Comparison of ENCODE assay signal across 37 cellular contexts in the genomic region with DNA sequence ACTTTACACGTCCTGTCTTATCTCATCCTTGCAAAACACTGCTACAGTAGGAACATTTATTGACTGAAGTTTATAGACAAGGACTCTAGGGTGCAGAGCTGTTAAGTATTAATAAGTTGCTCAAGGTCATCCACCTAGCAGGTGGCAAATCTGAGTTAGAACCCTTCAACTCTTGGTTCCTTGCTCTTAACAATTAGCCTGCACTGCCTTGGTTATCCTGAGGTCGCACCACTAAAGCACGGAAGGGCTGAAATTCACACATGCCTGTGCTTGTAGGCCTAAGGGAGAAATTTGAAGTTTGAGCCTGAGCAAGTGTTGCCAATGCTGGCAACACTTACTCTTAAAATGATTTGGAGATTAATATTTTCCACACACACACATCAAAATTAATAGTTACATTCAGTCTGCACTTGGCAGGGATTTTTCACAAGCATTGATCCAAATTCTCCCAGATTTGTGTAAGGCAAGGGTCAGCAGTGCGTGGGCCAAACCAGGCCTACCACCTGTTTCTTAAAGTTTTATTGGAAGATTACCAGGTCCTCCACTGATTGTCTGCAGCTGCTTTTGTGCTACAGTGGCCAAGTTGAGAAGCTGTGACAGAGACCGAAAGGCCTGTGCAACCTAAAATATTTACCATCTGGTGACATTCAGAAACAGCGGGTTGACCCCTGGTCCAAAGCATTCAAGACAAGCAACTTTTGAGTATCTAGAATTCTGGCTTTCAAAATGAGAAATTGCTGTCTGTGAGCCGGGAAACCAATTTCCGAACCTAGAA. TPM values are rescaled to one million over a fixed set of nuclear protein-coding genes. Genes with fewer than 3 reads are reported as not detected.
DNase-seq lines count a peak whose midpoint lies in the region; ATAC-seq, FAIRE-seq and TF ChIP-seq lines count a peak whose summit lies in the region.
"Had no signal": no experiment of that assay in that cellular context is flagged by ENCODE, and none has a peak within 500 bp of the region (broad histone marks: within the 10 kb centered on the region; RNA-seq: fewer than 3 reads in every experiment).

No MANE protein-coding gene starts in this region.

- no peaks in the 10 kb centered on the region for H3F3A ChIP-seq in PC-3 (ENCODE audit: low read length, unreplicated experiment)

- no peak for TF ChIP-seq CTCF in PC-3 (conservative IDR thresholded peaks at IDR 0.05; ENCODE audit: low read depth, low read length)
- TF ChIP-seq CTCF in fibroblast of the aortic adventitia (IDR thresholded peaks at IDR 0.05; ENCODE audit: insufficient read depth, low read length), result no peak
- no peak for TF ChIP-seq CTCF in HepG2 (CRISPR knock-in tag; IDR thresholded peaks at IDR 0.05)
- no peak for TF ChIP-seq CTCF in gastrocnemius medialis (IDR thresholded peaks at IDR 0.05 in 4 of 5, conservative IDR thresholded peaks at IDR 0.05 in 1 of 5)

- peaks cover 72% of the 10 kb centered on the region for H3K27me3 Mint-ChIP-seq in stimulated activated memory B cell treated with anti-CD40 and anti-IgM and Interleukin-4, amounts not matched to agents 10 μg/mL and 1 μg/mL and 100 μg/mL, for 72 hours

- no peak overlapping the region for H3K4me2 ChIP-seq in PC-3 (ENCODE audit: low read length)
- no peak overlapping the region for H3K4me2 ChIP-seq in HepG2 (ENCODE audit: low read depth, low read length)

- DNase-seq in PC-3 (no peak), fibroblast of the aortic adventitia (ENCODE audit: low read depth) (peak; percentile 40), HepG2 (ENCODE audit: low spot score) (no peak), gastrocnemius medialis (no peak), HEK293T (ENCODE audit: extremely low spot score) (no peak), amniotic stem cell (lab: John Stamatoyannopoulos, UW) (no peak)
- DNase-seq: activated CD4-positive, alpha-beta T cell treated with anti-CD3 and anti-CD28 coated beads for 4 hours; activated CD8-positive, alpha-beta T cell treated with anti-CD3 and anti-CD28 coated beads, Interleukin-2, amount 10 ng/mL, durations not matched to agents 7 days and 5 days; activated effector memory CD4-positive, alpha-beta T cell treated with anti-CD3 and anti-CD28 coated beads, Interleukin-2, amount 50 U/mL, for 16 hours; activated T-cell treated with anti-CD3 and anti-CD28 coated beads, Interleukin-2, amount 50 U/mL, for 1 hour; aorta; C1 segment of cervical spinal cord; caudate nucleus; COR-L47; DMS79; effector CD8-positive, alpha-beta T cell; IMR-90; MV-4-11; naive thymus-derived CD8-positive, alpha-beta T cell; NCI-H1436 treated with DMSO at 0.1 percent for 48 hours; NCI-H226; NCI-H774; nucleus accumbens; substantia nigra; T1000; trophoblast cell; WERI-Rb-1 had no signal

- in situ Hi-C loops in HepG2 (cut with HindIII; ENCODE audit: extremely low pct_ligation_motif_present, low pct_unique_long_range_greater_than_20kb) (loop anchor here (10.0 to 25.0 kb wide), 3 partner anchors 99 to 378 kb away; no protein-coding TSS in a partner anchor), gastrocnemius medialis (cut with MboI; ENCODE audit: low sequenced_read_pairs in 4 of 4) (loop anchor here in 1 of 4 donors (10.0 kb wide), 1 partner anchor 99 kb away; no protein-coding TSS in a partner anchor)

- no peak for TF ChIP-seq RAD21 in HepG2 (CRISPR knock-in tag; IDR thresholded peaks at IDR 0.05)

- 40% methylated on average over 7 of the region's 8 CpGs for WGBS in HepG2 (ENCODE audit: low lambda C conversion rate)

- no peaks in the 10 kb centered on the region for H4K20me1 ChIP-seq in PC-3 (ENCODE audit: low read length)
- H4K20me1 ChIP-seq in HepG2 (ENCODE audit: insufficient read depth, low read length), result no peaks in the 10 kb centered on the region

- H3K9me3 Mint-ChIP-seq in stimulated activated memory B cell treated with anti-CD40 and anti-IgM and Interleukin-4, amounts not matched to agents 10 μg/mL and 1 μg/mL and 100 μg/mL, for 72 hours, result peaks cover 3% of the 10 kb centered on the region
- H3K9me3 Mint-ChIP-seq: naive thymus-derived CD8-positive, alpha-beta T cell; stimulated activated effector memory CD8-positive, alpha-beta T cell treated with anti-CD3 and anti-CD28 coated beads, Interleukin-12 subunit alpha, Interleukin-12 subunit beta, amount 100 ng/mL, for 72 hours had no signal

- intact Hi-C loops in PC-3 (cut with micrococcal nuclease) (no loop called here), HepG2 (cut with micrococcal nuclease; ENCODE audit: unreplicated experiment) (no loop called here), gastrocnemius medialis (cut with DNase I; ENCODE audit: low total_unique reads) (loop anchor here (10.0 kb wide), 1 partner anchor 299 kb away; no protein-coding TSS in a partner anchor)

- no peaks in the 10 kb centered on the region for H3K79me2 ChIP-seq in PC-3 (ENCODE audit: low read length)
- H3K79me2 ChIP-seq in HepG2 (ENCODE audit: insufficient read depth, low read length), result no peaks in the 10 kb centered on the region

- no peak overlapping the region for H3K9ac ChIP-seq in PC-3 (ENCODE audit: low read length)
- H3K9ac ChIP-seq in HepG2 (ENCODE audit: insufficient read depth, low read depth, low read length), result no peak overlapping the region

- H3K27me3 ChIP-seq in PC-3 (ENCODE audit: low read length) (no peaks in the 10 kb centered on the region), HepG2 (ENCODE audit: control insufficient read depth in 1 of 2, insufficient read depth in 2 of 2, low read length in 2 of 2) (peaks cover 0 to 12% of the 10 kb centered on the region in 2 experiments; a peak in 1 of 5 replicates), gastrocnemius medialis (no peaks in the 10 kb centered on the region)
- H3K27me3 ChIP-seq: SJSA1 had no signal

- TF ChIP-seq POLR2A in HepG2 (IDR thresholded peaks at IDR 0.05; ENCODE audit: insufficient read depth in 1 of 2, low read depth in 2 of 2, low read length in 2 of 2), result no peak
- no peak for TF ChIP-seq POLR2A in gastrocnemius medialis (IDR thresholded peaks at IDR 0.05)

- CTCF ChIA-PET in PC-3 (lab: Charles Lee) (no interaction called here), HepG2 (lab: Yijun Ruan, JAX; ENCODE audit: low intra/inter-chr PET ratio, low total read pairs) (no interaction called here), HEK293T (lab: Yijun Ruan, JAX) (no interaction called here)

- H3K9me3 ChIP-seq in PC-3 (ENCODE audit: low read length), result no peaks in the 10 kb centered on the region
- no peaks in the 10 kb centered on the region for H3K9me3 ChIP-seq in HepG2 (ENCODE audit: low read length)
- no peaks in the 10 kb centered on the region for H3K9me3 ChIP-seq in gastrocnemius medialis
- H3K9me3 ChIP-seq: prostate gland, SJSA1 had no signal

- no peak overlapping the region for H3K27ac Mint-ChIP-seq in stimulated activated memory B cell treated with anti-CD40 and anti-IgM and Interleukin-4, amounts not matched to agents 10 μg/mL and 1 μg/mL and 100 μg/mL, for 72 hours
- H3K27ac Mint-ChIP-seq: activated CD8-positive, alpha-beta T cell treated with anti-CD3 and anti-CD28 coated beads, Interleukin-2, amount 10 ng/mL, durations not matched to agents 7 days and 5 days; activated naive CD8-positive, alpha-beta T cell; stimulated activated effector memory CD8-positive, alpha-beta T cell treated with anti-CD3 and anti-CD28 coated beads, Interleukin-12 subunit alpha, Interleukin-12 subunit beta, amount 100 ng/mL, for 72 hours had no signal

- H3K36me3 ChIP-seq in PC-3 (ENCODE audit: low read depth, low read length) (no peaks in the 10 kb centered on the region), HepG2 (replicated peaks in 1 of 2; ENCODE audit: control insufficient read depth in 1 of 2, insufficient read depth in 2 of 2, low read length in 2 of 2) (no peaks in the 10 kb centered on the region), gastrocnemius medialis (peaks cover 0 to 6% of the 10 kb centered on the region in 2 donors)
- H3K36me3 ChIP-seq: prostate gland, WERI-Rb-1 had no signal

- H2AFZ ChIP-seq in PC-3 (ENCODE audit: low read length) (no peak overlapping the region), HepG2 (ENCODE audit: low read length) (no peak overlapping the region)

- POLR2A ChIA-PET in PC-3 (lab: Charles Lee; ENCODE audit: unreplicated experiment) (no interaction called here), HepG2 (lab: Yijun Ruan, JAX) (interaction anchor here (1.2 kb wide), 1 partner anchor 103 kb away, joined by 3 read pairs; no protein-coding TSS in a partner anchor), HEK293T (lab: Yijun Ruan, JAX) (no interaction called here)

- no peaks in the 10 kb centered on the region for H3K9me2 ChIP-seq in PC-3 (replicated peaks; ENCODE audit: low read length)

- H3K4me3 Mint-ChIP-seq in stimulated activated memory B cell treated with anti-CD40 and anti-IgM and Interleukin-4, amounts not matched to agents 10 μg/mL and 1 μg/mL and 100 μg/mL, for 72 hours, result no peak overlapping the region
- H3K4me3 Mint-ChIP-seq: activated CD8-positive, alpha-beta T cell treated with anti-CD3 and anti-CD28 coated beads, Interleukin-2, amount 10 ng/mL, durations not matched to agents 7 days and 5 days; activated naive CD8-positive, alpha-beta T cell; naive thymus-derived CD8-positive, alpha-beta T cell; stimulated activated effector memory CD8-positive, alpha-beta T cell treated with anti-CD3 and anti-CD28 coated beads, Interleukin-12 subunit alpha, Interleukin-12 subunit beta, amount 100 ng/mL, for 72 hours had no signal

- H3K36me3 Mint-ChIP-seq in stimulated activated memory B cell treated with anti-CD40 and anti-IgM and Interleukin-4, amounts not matched to agents 10 μg/mL and 1 μg/mL and 100 μg/mL, for 72 hours, result no peaks in the 10 kb centered on the region
- H3K36me3 Mint-ChIP-seq: activated naive CD8-positive, alpha-beta T cell; naive thymus-derived CD8-positive, alpha-beta T cell; stimulated activated effector memory CD8-positive, alpha-beta T cell treated with anti-CD3 and anti-CD28 coated beads, Interleukin-12 subunit alpha, Interleukin-12 subunit beta, amount 100 ng/mL, for 72 hours had no signal

- H3K27ac ChIP-seq in PC-3 (ENCODE audit: low read length) (no peak overlapping the region), HepG2 (ENCODE audit: extremely low read length, insufficient read depth, low read length) (no peak overlapping the region), gastrocnemius medialis (no peak overlapping the region)
- H3K27ac ChIP-seq: coronary artery, epithelial cell of prostate, prostate gland, SJSA1, WERI-Rb-1 had no signal

- H3K4me1 Mint-ChIP-seq in stimulated activated memory B cell treated with anti-CD40 and anti-IgM and Interleukin-4, amounts not matched to agents 10 μg/mL and 1 μg/mL and 100 μg/mL, for 72 hours, result no peaks in the 10 kb centered on the region
- H3K4me1 Mint-ChIP-seq: naive thymus-derived CD8-positive, alpha-beta T cell; stimulated activated effector memory CD8-positive, alpha-beta T cell treated with anti-CD3 and anti-CD28 coated beads, Interleukin-12 subunit alpha, Interleukin-12 subunit beta, amount 100 ng/mL, for 72 hours had no signal

- H3K4me3 ChIP-seq in PC-3 (ENCODE audit: low read length) (no peak overlapping the region), fibroblast of the aortic adventitia (ENCODE audit: low read depth, low read length) (no peak overlapping the region), HepG2 (replicated peaks in 1 of 3; ENCODE audit: insufficient read depth in 1 of 3, low read depth in 2 of 3, low read length in 3 of 3) (no peak overlapping the region), gastrocnemius medialis (no peak overlapping the region)
- H3K4me3 ChIP-seq: coronary artery, prostate gland, SJSA1 had no signal

- BruUV-seq in PC-3 (replicated peaks; lab: Mats Ljungman, UMichigan) (TSS peak; percentile 19), HepG2 (replicated peaks; lab: Mats Ljungman, UMichigan) (no TSS peak)

- TF ChIP-seq EP300 in HepG2 (IDR thresholded peaks at IDR 0.05; ENCODE audit: low read depth in 2 of 2, low read length in 2 of 2), result no peak
- TF ChIP-seq EP300 in HepG2 (CRISPR knock-in tag; IDR thresholded peaks at IDR 0.05; ENCODE audit: borderline replicate concordance), result no peak

- FAIRE-seq in HepG2 (lab: Jason Lieb, UNC), result peak; percentile 12
- FAIRE-seq: G401.6 had no signal

- H3K4me1 ChIP-seq in PC-3 (ENCODE audit: insufficient read depth, low read length) (no peaks in the 10 kb centered on the region), HepG2 (ENCODE audit: insufficient read depth, low read length) (peaks cover 8% of the 10 kb centered on the region; the same call in 1 of the 2 replicates), gastrocnemius medialis (peaks cover 6 to 11% of the 10 kb centered on the region in 2 donors)
- H3K4me1 ChIP-seq: prostate gland, SJSA1 had no signal

- ATAC-seq in PC-3 (no peak), HepG2 (peak; percentile 48), gastrocnemius medialis (peak; percentile 33 to 43)
- ATAC-seq in stimulated activated memory B cell treated with anti-CD40 and anti-IgM and Interleukin-4, amounts not matched to agents 10 μg/mL and 1 μg/mL and 100 μg/mL, for 72 hours, result no peak
- ATAC-seq: activated CD8-positive, alpha-beta T cell treated with anti-CD3 and anti-CD28 coated beads, Interleukin-2, amount 10 ng/mL, durations not matched to agents 7 days and 5 days; naive thymus-derived CD8-positive, alpha-beta T cell; stimulated activated effector memory CD8-positive, alpha-beta T cell treated with anti-CD3 and anti-CD28 coated beads, Interleukin-12 subunit alpha, Interleukin-12 subunit beta, amount 100 ng/mL, for 72 hours had no signal

RNA-seq across cellular contexts. Expression of a gene that starts 16.3 kb away (rescaled TPM):
- not detected in 2 replicates for total RNA-seq in PC-3 (2014; rRNA removed)
- not detected in 2 replicates for total RNA-seq in fibroblast of the aortic adventitia (ENCODE audit: low replicate concordance)
- total RNA-seq in HepG2 (2016; rRNA removed; fragmentation: Illumina TruSeq; extraction: Trizol), result not detected in 2 replicates
- not detected in 2 replicates for total RNA-seq in HepG2 (2016; cell fraction: cytosol; rRNA removed; fragmentation: Illumina TruSeq; extraction: Trizol; ENCODE audit: low read depth)
- not detected in 2 replicates for total RNA-seq in HepG2 (2016; cell fraction: insoluble cytoplasmic fraction; rRNA removed; fragmentation: Illumina TruSeq; extraction: Trizol)
- not detected in 2 replicates for total RNA-seq in HepG2 (2016; cell fraction: membrane; rRNA removed; fragmentation: Illumina TruSeq; extraction: Trizol)
- total RNA-seq in HepG2 (2016; cell fraction: nucleus; rRNA removed; fragmentation: Illumina TruSeq; extraction: Trizol), result not detected in 2 replicates
- polyA plus RNA-seq in HepG2 (2011; rRNA removed), result not detected in 2 replicates
- polyA plus RNA-seq in HepG2 (2011; cell fraction: cytosol; rRNA removed), result not detected in 2 replicates
- polyA plus RNA-seq in HepG2 (2011; cell fraction: nucleus; rRNA removed), result not detected in 2 replicates
- not detected in 2 replicates for polyA plus RNA-seq in HepG2 (2012)
- polyA plus RNA-seq in HepG2 (2016; cell fraction: cytosol; fragmentation: Illumina TruSeq; extraction: Trizol; ENCODE audit: low read depth), result not detected in 2 replicates
- not detected in 2 replicates for polyA plus RNA-seq in HepG2 (2016; cell fraction: insoluble cytoplasmic fraction; fragmentation: Illumina TruSeq; extraction: Trizol; ENCODE audit: low read depth)
- not detected in 2 replicates for polyA plus RNA-seq in HepG2 (2016; cell fraction: membrane; fragmentation: Illumina TruSeq; extraction: Trizol; ENCODE audit: low read depth)
- not detected in 2 replicates for polyA plus RNA-seq in HepG2 (2016; cell fraction: nucleus; fragmentation: Illumina TruSeq; extraction: Trizol; ENCODE audit: insufficient read depth, low read depth)
- not detected in 2 replicates for polyA minus RNA-seq in HepG2 (2011; rRNA and poly(A)+ RNA removed; ENCODE audit: low replicate concordance)
- polyA minus RNA-seq in HepG2 (2011; cell fraction: cytosol; rRNA and poly(A)+ RNA removed), result not detected in 2 replicates
- polyA minus RNA-seq in HepG2 (2011; cell fraction: nucleus; rRNA and poly(A)+ RNA removed), result not detected in 2 replicates
- total RNA-seq in gastrocnemius medialis, result under 1 TPM in 1 of 4 donors, not detected in 3; 0.29 TPM
- total RNA-seq: activated CD8-positive, alpha-beta T cell treated with anti-CD3 and anti-CD28 coated beads, Interleukin-2, amount 10 ng/mL, durations not matched to agents 7 days and 5 days; aorta; LHCN-M2; lower leg skin; naive thymus-derived CD8-positive, alpha-beta T cell; prostate gland; SJSA1 had no signal
- polyA plus RNA-seq: aorta; naive thymus-derived CD8-positive, alpha-beta T cell had no signal

Comparison
In these comparisons a context has a peak if more than half of its experiments do, and no peak if none do; other contexts are left out.
1. ATAC-seq: peak in HepG2 (single experiment) and gastrocnemius medialis (2 of 2); none in PC-3 (single experiment) and stimulated activated memory B cell treated with anti-CD40 and anti-IgM and Interleukin-4, amounts not matched to agents 10 μg/mL and 1 μg/mL and 100 μg/mL, for 72 hours (single experiment).